ENCODE assay signal across 8 cellular contexts in the genomic region with DNA sequence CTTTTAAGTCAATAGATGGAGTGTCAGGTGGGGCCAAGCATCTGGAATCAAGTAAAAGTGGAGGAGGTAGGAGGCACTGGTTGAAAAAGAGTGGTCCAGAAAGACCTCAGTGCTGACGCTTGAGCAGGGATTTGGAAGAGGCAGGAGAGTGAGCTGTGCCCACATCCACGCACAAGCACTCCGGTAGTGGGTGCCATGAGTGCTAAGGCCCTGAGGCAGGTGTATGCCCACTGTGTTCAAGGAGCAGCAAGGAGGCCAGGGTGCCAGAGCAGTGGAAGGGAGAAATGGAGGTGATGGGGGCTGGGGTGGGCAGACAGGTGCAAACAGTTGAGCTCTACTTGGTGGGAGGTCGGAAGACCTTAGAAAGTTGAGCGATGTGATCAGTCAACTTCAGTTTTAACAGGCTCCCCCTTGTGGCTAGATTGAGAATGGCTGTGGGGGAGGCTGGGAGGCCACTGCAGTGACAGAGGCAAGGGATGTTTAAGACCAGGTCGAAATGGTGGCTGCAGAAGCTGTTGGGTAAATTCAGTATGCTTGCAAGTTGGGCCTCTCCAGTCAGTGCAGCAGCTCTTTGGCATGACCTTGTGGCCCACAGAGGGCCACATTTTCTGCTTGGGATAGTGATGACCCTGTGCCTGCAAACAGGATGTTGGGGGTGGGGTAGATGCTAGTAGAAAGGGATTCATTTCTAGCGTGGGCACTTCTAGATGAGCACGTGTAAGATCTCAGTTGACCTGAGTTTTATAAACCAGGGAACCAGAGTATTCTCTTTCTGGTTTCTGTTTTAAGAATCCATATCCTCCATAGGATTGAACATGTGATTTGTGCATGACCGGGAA. TPM values are rescaled to one million over a fixed set of nuclear protein-coding genes. Genes with fewer than 3 reads are reported as not detected.
A peak's percentile ranks its signal among the peaks of the same experiment; 100 is the strongest.
DNase-seq lines count a peak whose midpoint lies in the region; ATAC-seq and TF ChIP-seq lines count a peak whose summit lies in the region.

No MANE protein-coding gene starts in this region.

- peak overlapping the region in 9 of 10 donors; percentile 6 to 89 (median 78) for H3K27ac Mint-ChIP-seq in naive thymus-derived CD8-positive, alpha-beta T cell

- peak; percentile 70 for TF ChIP-seq CTCF in epithelial cell of esophagus (IDR thresholded peaks at IDR 0.05; ENCODE audit: insufficient read depth, low read depth, low read length, missing control alignments)

- peaks cover 15 to 49% (median 31%) of the 10 kb centered on the region in 4 donors for H3K4me1 Mint-ChIP-seq in naive thymus-derived CD8-positive, alpha-beta T cell

- no peaks in the 10 kb centered on the region for H3K9me3 Mint-ChIP-seq in naive thymus-derived CD8-positive, alpha-beta T cell

- peak; percentile 48 for DNase-seq in NK-92 treated with Interleukin-12 subunit alpha and Interleukin-12 subunit beta, amount 100 ng/mL, for 24 hours (lab: John Stamatoyannopoulos, UW)
- DNase-seq in NK-92 (lab: John Stamatoyannopoulos, UW; ENCODE audit: unreplicated experiment): no peak
- peak; percentile 18 for DNase-seq in NCI-H345 treated with DMSO at 0.1 percent for 48 hours (lab: John Stamatoyannopoulos, UW; ENCODE audit: unreplicated experiment)
- DNase-seq in activated CD8-positive, alpha-beta memory T cell treated with anti-CD3 and anti-CD28 coated beads for 48 hours (ENCODE audit: low read depth in 2 of 3, low spot score in 2 of 3): peak; percentile 49 to 63 (median 62)
- DNase-seq in epithelial cell of esophagus (ENCODE audit: low read depth): peak; percentile 45
- peak; percentile 55 to 88 (median 75) for DNase-seq in naive thymus-derived CD8-positive, alpha-beta T cell
- DNase-seq in stimulated activated naive CD8-positive, alpha-beta T cell treated with anti-CD3 and anti-CD28 coated beads, Interleukin-15, Interleukin-2, amounts not matched to agents 100 U/mL and 50 U/mL, for 24 hours: peak; percentile 86

- H3K4me3 Mint-ChIP-seq in naive thymus-derived CD8-positive, alpha-beta T cell: peak overlapping the region in 7 of 10 donors; percentile 12 to 68 (median 55)

- no peaks in the 10 kb centered on the region for H3K27me3 Mint-ChIP-seq in naive thymus-derived CD8-positive, alpha-beta T cell

- POLR2A ChIA-PET in naive thymus-derived CD8-positive, alpha-beta T cell (lab: Charles Lee): interaction anchor here (0.6 to 1.9 kb wide), 6 partner anchors 9 to 299 kb away, joined by 3 to 6 read pairs (median 4); a partner anchor contains a TSS

- no peaks in the 10 kb centered on the region for H3K36me3 Mint-ChIP-seq in naive thymus-derived CD8-positive, alpha-beta T cell

- H3K4me3 ChIP-seq in epithelial cell of esophagus (ENCODE audit: low read length): no peak overlapping the region

- peak; percentile 87 to 93 for ATAC-seq in naive thymus-derived CD8-positive, alpha-beta T cell
- ATAC-seq in stimulated activated naive CD8-positive, alpha-beta T cell treated with anti-CD3 and anti-CD28 coated beads, Interleukin-15, Interleukin-2, amounts not matched to agents 100 U/mL and 50 U/mL, for 24 hours: peak; percentile 63
- ATAC-seq in GM19328 (IDR thresholded peaks at IDR 0.05; ENCODE audit: unreplicated experiment): no peak

RNA-seq across cellular contexts. Expression of a gene that starts 12.7 kb away (rescaled TPM):
- total RNA-seq in naive thymus-derived CD8-positive, alpha-beta T cell: 1 to 10 TPM; 1.1 to 2.2 TPM
- 10 to 100 TPM; 38.8 to 56.4 (median 39.0) TPM for polyA plus RNA-seq in naive thymus-derived CD8-positive, alpha-beta T cell

RNA-seq across cellular contexts. Expression of a gene that starts 13.4 kb away (rescaled TPM):
- total RNA-seq in naive thymus-derived CD8-positive, alpha-beta T cell: not detected
- polyA plus RNA-seq in naive thymus-derived CD8-positive, alpha-beta T cell: not detected

RNA-seq across cellular contexts. Expression of a gene that starts 50.9 kb away (rescaled TPM):
- total RNA-seq in naive thymus-derived CD8-positive, alpha-beta T cell: not detected
- polyA plus RNA-seq in naive thymus-derived CD8-positive, alpha-beta T cell: not detected
